Comparison of ENCODE assay signal across 9 cellular contexts in genomic region chr14:91508105-91508504, GRCh38. TPM values are rescaled to one million over a fixed set of nuclear protein-coding genes. Genes with fewer than 3 reads are reported as not detected.
DNase-seq lines count a peak whose midpoint lies in the region; ATAC-seq, FAIRE-seq and TF ChIP-seq lines count a peak whose summit lies in the region.
"Had no signal": no experiment of that assay in that cellular context is flagged by ENCODE, and none has a peak within 500 bp of the region (broad histone marks: within the 10 kb centered on the region; RNA-seq: fewer than 3 reads in every experiment).

No MANE protein-coding gene starts in this region.

- H3K27ac Mint-ChIP-seq in Caco-2 (ENCODE audit: unreplicated experiment), result peak overlapping the region; percentile 98

- no peaks in the 10 kb centered on the region for H3K9me1 ChIP-seq in endothelial cell of umbilical vein (replicated peaks; ENCODE audit: control insufficient read depth, extremely low read depth, insufficient read depth, low read length)

- H3K27me3 Mint-ChIP-seq in Caco-2 (ENCODE audit: insufficient read depth, unreplicated experiment), result no peaks in the 10 kb centered on the region

- H3K4me3 Mint-ChIP-seq in Caco-2 (ENCODE audit: unreplicated experiment), result peak overlapping the region; percentile 79

- CTCF ChIA-PET in Caco-2 (lab: Charles Lee) (no interaction called here), endothelial cell of umbilical vein (lab: Charles Lee) (no interaction called here)

- H3K27ac ChIP-seq in endothelial cell of umbilical vein (ENCODE audit: insufficient read depth, low read depth, low read length) (peak overlapping the region; percentile 14), pancreas (peak overlapping the region in 1 of 4 donors; percentile 99)

- H3K4me1 ChIP-seq in Caco-2, result 0 out of 2 replicates have a peak, but pooled peaks cover 11% of the 10 kb centered on the region
- peaks cover 17% of the 10 kb centered on the region for H3K4me1 ChIP-seq in endothelial cell of umbilical vein (ENCODE audit: control insufficient read depth, extremely low read depth, insufficient read depth, low read length)
- H3K4me1 ChIP-seq in pancreas, result peaks cover 0 to 18% (median 9%) of the 10 kb centered on the region in 3 donors

- DNase-seq in Caco-2, result no peak
- peak; percentile 9 for DNase-seq in OCI-M1 (lab: John Stamatoyannopoulos, UW)
- DNase-seq in endothelial cell of umbilical vein (ENCODE audit: low read depth, low spot score), result no peak
- DNase-seq in pancreas, result no peak
- no peak for DNase-seq in stimulated activated CD4-positive, alpha-beta T cell treated with anti-CD3 and anti-CD28 coated beads, Interleukin-1b, Interleukin-23, amount 100 ng/mL, for 48 hours
- no peak for DNase-seq in NCI-H2227 (lab: John Stamatoyannopoulos, UW; ENCODE audit: unreplicated experiment)
- DNase-seq: NCI-H2081 had no signal

- H3K36me3 ChIP-seq in Caco-2 (ENCODE audit: control insufficient read depth, insufficient read depth, low read length) (peaks cover 1% of the 10 kb centered on the region), endothelial cell of umbilical vein (ENCODE audit: control insufficient read depth in 2 of 2, extremely low read depth in 1 of 2, insufficient read depth in 2 of 2, low read length in 2 of 2) (no peaks in the 10 kb centered on the region), pancreas (no peaks in the 10 kb centered on the region)

- H3K4me1 Mint-ChIP-seq in Caco-2 (ENCODE audit: low read depth, unreplicated experiment), result no peaks in the 10 kb centered on the region

- H3K27me3 ChIP-seq in Caco-2 (replicated peaks; ENCODE audit: control insufficient read depth, insufficient read depth, low read length) (no peaks in the 10 kb centered on the region), endothelial cell of umbilical vein (ENCODE audit: control insufficient read depth in 2 of 2, insufficient read depth in 2 of 2, low read length in 2 of 2) (no peaks in the 10 kb centered on the region), pancreas (no peaks in the 10 kb centered on the region)

- peaks cover 66% of the 10 kb centered on the region for H3K79me2 ChIP-seq in endothelial cell of umbilical vein (ENCODE audit: control insufficient read depth, insufficient read depth, low read length)

- dilution Hi-C loops in endothelial cell of umbilical vein (cut with MboI; ENCODE audit: extremely low pct_ligation_motif_present, low sequenced_read_pairs), result no loop called here

- no peak for TF ChIP-seq POLR2A in endothelial cell of umbilical vein (IDR thresholded peaks at IDR 0.05; ENCODE audit: low read depth, low read length)

- BruUV-seq in Caco-2 (replicated peaks; lab: Mats Ljungman, UMichigan) (no TSS peak), endothelial cell of umbilical vein (replicated peaks; lab: Mats Ljungman, UMichigan) (no TSS peak)

- WGBS in pancreas, 2 donors, result 2 to 3% methylated on average over 2 of the region's 2 CpGs

- POLR2A ChIA-PET in Caco-2 (lab: Charles Lee), result no interaction called here
- POLR2A ChIA-PET in endothelial cell of umbilical vein (lab: Charles Lee), result no interaction called here

- peaks cover 18% of the 10 kb centered on the region for H4K20me1 ChIP-seq in endothelial cell of umbilical vein (replicated peaks; ENCODE audit: control insufficient read depth, extremely low read depth, insufficient read depth, low read length)

- no peaks in the 10 kb centered on the region for H3K9me3 Mint-ChIP-seq in Caco-2 (ENCODE audit: unreplicated experiment)

- H3K4me3 ChIP-seq in Caco-2 (ENCODE audit: low read depth, low read length), result peak overlapping the region; percentile 47
- H3K4me3 ChIP-seq in endothelial cell of umbilical vein (replicated peaks in 1 of 3; ENCODE audit: insufficient read depth in 1 of 3, low read depth in 1 of 3, low read length in 3 of 3), result peak overlapping the region; percentile 56 to 97 (median 85)
- H3K4me3 ChIP-seq in pancreas, result peak overlapping the region; percentile 94 to 97 (median 96)

- no peak overlapping the region for H2AFZ ChIP-seq in endothelial cell of umbilical vein (ENCODE audit: low read depth, low read length)

- FAIRE-seq in endothelial cell of umbilical vein (lab: Jason Lieb, UNC) (no peak), pancreas (lab: Jason Lieb, UNC) (no peak)

- H3K9ac ChIP-seq in endothelial cell of umbilical vein (replicated peaks; ENCODE audit: extremely low read depth, insufficient read depth, low read length), result peak overlapping the region; percentile 92

- H3K36me3 Mint-ChIP-seq in Caco-2 (ENCODE audit: insufficient read depth, unreplicated experiment), result peaks cover 56% of the 10 kb centered on the region

- ATAC-seq in pancreas (no peak), GM19455 (IDR thresholded peaks at IDR 0.05; ENCODE audit: unreplicated experiment) (no peak), HG03354 (IDR thresholded peaks at IDR 0.05; ENCODE audit: poor library complexity, severe bottlenecking, unreplicated experiment) (no peak)

- H3K4me2 ChIP-seq in endothelial cell of umbilical vein (ENCODE audit: insufficient read depth, low read length), result peak overlapping the region; percentile 100

- no peak for TF ChIP-seq CTCF in Caco-2 (IDR thresholded peaks at IDR 0.05; ENCODE audit: insufficient read depth in 1 of 2, low read depth in 1 of 2, low read length in 1 of 2, severe bottlenecking in 1 of 2, unreplicated experiment in 1 of 2)
- no peak for TF ChIP-seq CTCF in endothelial cell of umbilical vein (IDR thresholded peaks at IDR 0.05; ENCODE audit: extremely low read depth in 1 of 2, insufficient read depth in 1 of 2, low read depth in 1 of 2, low read length in 2 of 2)
- no peak for TF ChIP-seq CTCF in pancreas (IDR thresholded peaks at IDR 0.05)

- no peaks in the 10 kb centered on the region for H3K9me3 ChIP-seq in Caco-2
- no peaks in the 10 kb centered on the region for H3K9me3 ChIP-seq in endothelial cell of umbilical vein (replicated peaks; ENCODE audit: control insufficient read depth, insufficient read depth, low read length)
- H3K9me3 ChIP-seq in pancreas, result no peaks in the 10 kb centered on the region

- intact Hi-C loops in Caco-2 (cut with micrococcal nuclease; ENCODE audit: unreplicated experiment) (no loop called here), endothelial cell of umbilical vein (cut with micrococcal nuclease) (loop anchor here (5.0 kb wide), 1 partner anchor 1034 kb away; no protein-coding TSS in a partner anchor), pancreas (cut with DNase I) (no loop called here)

TF ChIP-seq in endothelial cell of umbilical vein, 7 proteins besides CTCF, POLR2A, EP300 and RAD21:
- TF ChIP-seq MAX (IDR thresholded peaks at IDR 0.05; ENCODE audit: insufficient read depth, insufficient read length) (no peak), EZH2 (IDR thresholded peaks at IDR 0.05; ENCODE audit: borderline replicate concordance, low read depth, low read length, severe bottlenecking) (no peak), GATA2 (IDR thresholded peaks at IDR 0.05; ENCODE audit: insufficient read depth, insufficient read length, low read depth, low read length) (no peak), MYC (IDR thresholded peaks at IDR 0.05; ENCODE audit: low read depth, low read length) (no peak), FOS (IDR thresholded peaks at IDR 0.05; ENCODE audit: borderline replicate concordance, insufficient read depth, low read length) (no peak), JUN (IDR thresholded peaks at IDR 0.05; ENCODE audit: borderline replicate concordance, insufficient read depth, insufficient read length, low read depth) (no peak), POLR2AphosphoS5 (IDR thresholded peaks at IDR 0.05; ENCODE audit: insufficient read depth, low read depth, low read length) (no peak)

RNA-seq across cellular contexts. Expression of gene PPP4R3A, which starts 2.0 kb away (rescaled TPM):
- total RNA-seq in Caco-2 (2022) (96.5 and 98.9 TPM in 2 replicates), endothelial cell of umbilical vein (77.0 and 83.5 TPM in 2 replicates), pancreas (10 to 100 TPM; 26.2 to 48.4 (median 33.0) TPM)
- polyA plus RNA-seq in endothelial cell of umbilical vein (17.5 and 20.5 TPM in 2 replicates), pancreas (10 to 100 TPM; 34.7 to 45.7 TPM)
- 30.8 and 32.2 TPM in 2 replicates for polyA plus RNA-seq in endothelial cell of umbilical vein (2011; cell fraction: cytosol; rRNA removed)
- polyA plus RNA-seq in endothelial cell of umbilical vein (2011; cell fraction: nucleus; rRNA removed), result 70.5 and 80.5 TPM in 2 replicates
- 37.8 and 54.0 TPM in 2 replicates for polyA plus RNA-seq in endothelial cell of umbilical vein (2012)
- polyA minus RNA-seq in endothelial cell of umbilical vein, result 35.8 and 37.2 TPM in 2 replicates
- 43.8 TPM for polyA minus RNA-seq in endothelial cell of umbilical vein (2011; cell fraction: cytosol; rRNA and poly(A)+ RNA removed)
- polyA minus RNA-seq in endothelial cell of umbilical vein (2011; cell fraction: nucleus; rRNA and poly(A)+ RNA removed), result 46.4 and 57.4 TPM in 2 replicates
